Comparison of ENCODE assay signal across 7 cellular contexts in genomic region chr19:46273931-46274330, GRCh38. TPM values are rescaled to one million over a fixed set of nuclear protein-coding genes. Genes with fewer than 3 reads are reported as not detected.
"Had no signal": no experiment of that assay in that cellular context is flagged by ENCODE, and none has a peak within 500 bp of the region (broad histone marks: within the 10 kb centered on the region; RNA-seq: fewer than 3 reads in every experiment).

No MANE protein-coding gene starts in this region.

RNA-seq across cellular contexts. Expression of gene HIF3A, which starts 22.9 kb away (rescaled TPM):
- total RNA-seq: HT1080, IMR-90, MCF 10A, NCI-H460, SJSA1 had no signal

RNA-seq across cellular contexts. Expression of gene IGFL1, which starts 44.4 kb away (rescaled TPM):
- total RNA-seq: HepG2, HT1080, IMR-90, MCF 10A, NCI-H460, Right ventricle myocardium superior, SJSA1 had no signal
- polyA plus RNA-seq: HepG2, IMR-90 had no signal
